In genomic region chr10:89867964-89868363, GRCh38 we compare ENCODE assay signal across 1 cellular context.
TF ChIP-seq lines count a peak whose summit lies in the region.

No MANE protein-coding gene starts in this region.

TF ChIP-seq in HCT116, 20 proteins besides CTCF, POLR2A, EP300 and RAD21 (continued from another document):
- no peak for TF ChIP-seq ZBTB33 (IDR thresholded peaks at IDR 0.05; ENCODE audit: extremely low read depth, insufficient replicate concordance, low read length)
